In genomic region chr3:57958642-57959406, GRCh38 we compare ENCODE assay signal across 11 cellular contexts. TPM values are rescaled to one million over a fixed set of nuclear protein-coding genes. Genes with fewer than 3 reads are reported as not detected.
A peak's percentile ranks its signal among the peaks of the same experiment; 100 is the strongest.
DNase-seq lines count a peak whose midpoint lies in the region; ATAC-seq, FAIRE-seq and TF ChIP-seq lines count a peak whose summit lies in the region.
"Had no signal": no experiment of that assay in that cellular context is flagged by ENCODE, and none has a peak within 500 bp of the region (broad histone marks: within the 10 kb centered on the region; RNA-seq: fewer than 3 reads in every experiment).

No MANE protein-coding gene starts in this region.

- no peak overlapping the region for H3K27ac Mint-ChIP-seq in activated T-helper 1 cell treated with anti-CD3 and anti-CD28 coated beads, Interleukin-12 subunit alpha, Interleukin-12 subunit beta, Interleukin-2, Interleukin-4 antibody, amounts not matched to agents 30 ng/mL and 10 ng/mL and 1 ng/mL, durations not matched to agents 14 hours and 24 hours and 36 hours

- TF ChIP-seq CTCF in heart right ventricle (IDR thresholded peaks at IDR 0.05) = no peak

- ATAC-seq in GM21825 (IDR thresholded peaks at IDR 0.05; ENCODE audit: unreplicated experiment) (peak; percentile 37), heart right ventricle (peak; percentile 57 to 86 (median 80)), GM21360 (IDR thresholded peaks at IDR 0.05; ENCODE audit: unreplicated experiment) (no peak)

- H3K4me1 ChIP-seq in heart right ventricle (peaks cover 8 to 47% (median 29%) of the 10 kb centered on the region in 9 donors), small intestine (ENCODE audit: control insufficient read depth in 2 of 2, insufficient read depth in 1 of 2, low read depth in 1 of 2, low read length in 1 of 2) (peaks cover 2 to 3% of the 10 kb centered on the region in 2 donors)

- intact Hi-C loops in heart right ventricle (cut with DNase I) = loop anchor here in 1 of 10 donors (10.0 kb wide), 1 partner anchor 46 kb away; the partner anchor contains the start of gene FLNB
- intact Hi-C loops in activated T-helper 1 cell treated with anti-CD3 and anti-CD28 coated beads, Interleukin-12 subunit alpha, Interleukin-12 subunit beta, Interleukin-2, Interleukin-4 antibody, amounts not matched to agents 30 ng/mL and 10 ng/mL and 1 ng/mL, durations not matched to agents 14 hours and 24 hours and 36 hours (cut with micrococcal nuclease) = no loop called here

- no peaks in the 10 kb centered on the region for H3K36me3 ChIP-seq in heart right ventricle
- H3K36me3 ChIP-seq in small intestine (ENCODE audit: control insufficient read depth in 2 of 2, insufficient read depth in 2 of 2, low read length in 2 of 2) = no peaks in the 10 kb centered on the region
- H3K36me3 ChIP-seq: MG63 had no signal

- no peak overlapping the region for H3K4me3 Mint-ChIP-seq in activated T-helper 1 cell treated with anti-CD3 and anti-CD28 coated beads, Interleukin-12 subunit alpha, Interleukin-12 subunit beta, Interleukin-2, Interleukin-4 antibody, amounts not matched to agents 30 ng/mL and 10 ng/mL and 1 ng/mL, durations not matched to agents 14 hours and 24 hours and 36 hours

- H3K4me3 ChIP-seq in heart right ventricle (peak overlapping the region in 3 of 10 donors; percentile 12 to 16 (median 13)), small intestine (ENCODE audit: low read depth in 1 of 2, low read length in 2 of 2) (no peak overlapping the region)
- H3K4me3 ChIP-seq: MG63 had no signal

- H3K27me3 Mint-ChIP-seq in activated T-helper 1 cell treated with anti-CD3 and anti-CD28 coated beads, Interleukin-12 subunit alpha, Interleukin-12 subunit beta, Interleukin-2, Interleukin-4 antibody, amounts not matched to agents 30 ng/mL and 10 ng/mL and 1 ng/mL, durations not matched to agents 14 hours and 24 hours and 36 hours (ENCODE audit: insufficient read depth) = no peaks in the 10 kb centered on the region

- H3K9me3 Mint-ChIP-seq in activated T-helper 1 cell treated with anti-CD3 and anti-CD28 coated beads, Interleukin-12 subunit alpha, Interleukin-12 subunit beta, Interleukin-2, Interleukin-4 antibody, amounts not matched to agents 30 ng/mL and 10 ng/mL and 1 ng/mL, durations not matched to agents 14 hours and 24 hours and 36 hours = no peaks in the 10 kb centered on the region

- H3K9me3 ChIP-seq in heart right ventricle (no peaks in the 10 kb centered on the region), small intestine (ENCODE audit: control insufficient read depth, low read depth) (no peaks in the 10 kb centered on the region)
- H3K9me3 ChIP-seq: MG63 had no signal

- no peaks in the 10 kb centered on the region for H3K36me3 Mint-ChIP-seq in activated T-helper 1 cell treated with anti-CD3 and anti-CD28 coated beads, Interleukin-12 subunit alpha, Interleukin-12 subunit beta, Interleukin-2, Interleukin-4 antibody, amounts not matched to agents 30 ng/mL and 10 ng/mL and 1 ng/mL, durations not matched to agents 14 hours and 24 hours and 36 hours (ENCODE audit: low read depth)

- H3K27ac ChIP-seq in heart right ventricle (peak overlapping the region; percentile 40 to 91 (median 78)), small intestine (ENCODE audit: low read depth in 1 of 2, low read length in 1 of 2) (peak overlapping the region; percentile 60 to 90)

- H3K4me1 Mint-ChIP-seq in activated T-helper 1 cell treated with anti-CD3 and anti-CD28 coated beads, Interleukin-12 subunit alpha, Interleukin-12 subunit beta, Interleukin-2, Interleukin-4 antibody, amounts not matched to agents 30 ng/mL and 10 ng/mL and 1 ng/mL, durations not matched to agents 14 hours and 24 hours and 36 hours (ENCODE audit: low read depth) = peaks cover 5% of the 10 kb centered on the region

- DNase-seq in RCC 7860 (ENCODE audit: low spot score) = peak; percentile 18
- peak; percentile 37 to 55 for DNase-seq in heart right ventricle
- peak; percentile 61 for DNase-seq in small intestine
- DNase-seq in NCI-H774 (lab: John Stamatoyannopoulos, UW) = no peak
- DNase-seq in activated T-helper 1 cell treated with anti-CD3 and anti-CD28 coated beads, Interleukin-12 subunit alpha, Interleukin-12 subunit beta, Interleukin-2, Interleukin-4 antibody, amounts not matched to agents 30 ng/mL and 10 ng/mL and 1 ng/mL, durations not matched to agents 14 hours and 24 hours and 36 hours (ENCODE audit: low spot score) = no peak
- no peak for DNase-seq in hepatic stellate cell (ENCODE audit: low spot score)
- DNase-seq: head of caudate nucleus, MG63 had no signal

- FAIRE-seq in RCC 7860 (lab: Jason Lieb, UNC) = no peak
- no peak for FAIRE-seq in small intestine (lab: Jason Lieb, UNC)
- FAIRE-seq: GM18507 had no signal

- 63 to 77% methylated on average over 13 of the region's 13 CpGs for WGBS in heart right ventricle, 2 donors
- WGBS in small intestine, 3 donors = 63 to 78% (median 72%) methylated on average over 13 of the region's 13 CpGs

- H3K27me3 ChIP-seq in heart right ventricle (no peaks in the 10 kb centered on the region), small intestine (ENCODE audit: control insufficient read depth in 2 of 2, insufficient read depth in 2 of 2, low read length in 2 of 2) (no peaks in the 10 kb centered on the region)
- H3K27me3 ChIP-seq: MG63 had no signal

RNA-seq across cellular contexts. Expression of gene FLNB, which starts 49.4 kb away (rescaled TPM):
- 10 to 100 TPM; 27.4 to 61.8 (median 38.6) TPM for total RNA-seq in heart right ventricle
- polyA plus RNA-seq in heart right ventricle (10 to 100 TPM; 35.0 to 65.3 TPM), small intestine (100 to 1,000 TPM; 137 to 335 (median 268) TPM)
- total RNA-seq in activated T-helper 1 cell treated with anti-CD3 and anti-CD28 coated beads, Interleukin-12 subunit alpha, Interleukin-12 subunit beta, Interleukin-2, Interleukin-4 antibody, amounts not matched to agents 30 ng/mL and 10 ng/mL and 1 ng/mL, durations not matched to agents 14 hours and 24 hours and 36 hours = 22.3 and 24.1 TPM in 2 replicates

Comparison
In these comparisons a context has a peak if more than half of its experiments do, and no peak if none do; other contexts are left out.
1. DNase-seq: peak in RCC 7860 (single experiment), heart right ventricle (2 of 2) and small intestine (single experiment); none in NCI-H774 (single experiment), activated T-helper 1 cell treated with anti-CD3 and anti-CD28 coated beads, Interleukin-12 subunit alpha, Interleukin-12 subunit beta, Interleukin-2, Interleukin-4 antibody, amounts not matched to agents 30 ng/mL and 10 ng/mL and 1 ng/mL, durations not matched to agents 14 hours and 24 hours and 36 hours (single experiment) and hepatic stellate cell (single experiment).